Comparison of ENCODE assay signal across 23 cellular contexts in genomic region chr1:155947741-155948140, GRCh38. TPM values are rescaled to one million over a fixed set of nuclear protein-coding genes. Genes with fewer than 3 reads are reported as not detected.
DNase-seq lines count a peak whose midpoint lies in the region; ATAC-seq and TF ChIP-seq lines count a peak whose summit lies in the region.
"Had no signal": no experiment of that assay in that cellular context is flagged by ENCODE, and none has a peak within 500 bp of the region (broad histone marks: within the 10 kb centered on the region; RNA-seq: fewer than 3 reads in every experiment).

No MANE protein-coding gene starts in this region.

- no peak overlapping the region for H3K4me3 Mint-ChIP-seq in CD14-positive monocyte
- H3K4me3 Mint-ChIP-seq in activated CD4-positive, alpha-beta memory T cell treated with anti-CD3 and anti-CD28 coated beads for 36 hours, result no peak overlapping the region
- H3K4me3 Mint-ChIP-seq in naive B cell, result peak overlapping the region in 1 of 8 donors; percentile 25
- H3K4me3 Mint-ChIP-seq: brain, GM23338 had no signal

- peak overlapping the region; percentile 58; the same call in 1 of the 2 replicates for H3K9ac ChIP-seq in BLaER1
- H3K9ac ChIP-seq: parathyroid adenoma had no signal

- H3K4me1 Mint-ChIP-seq in CD14-positive monocyte (peaks cover 61% of the 10 kb centered on the region), naive B cell (peaks cover 27 to 50% (median 49%) of the 10 kb centered on the region in 3 donors)
- peaks cover 41% of the 10 kb centered on the region for H3K4me1 Mint-ChIP-seq in activated CD4-positive, alpha-beta memory T cell treated with anti-CD3 and anti-CD28 coated beads for 36 hours (ENCODE audit: low read depth)

- H4K20me1 ChIP-seq in BLaER1, result peaks cover 88% of the 10 kb centered on the region

- H3K27ac ChIP-seq in BLaER1, result peak overlapping the region; percentile 78
- H3K27ac ChIP-seq: parathyroid adenoma, SJSA1, thyroid gland had no signal

- H3K9me3 Mint-ChIP-seq in CD14-positive monocyte (peaks cover 0 to 3% (median 0%) of the 10 kb centered on the region in 7 donors), naive B cell (no peaks in the 10 kb centered on the region)
- H3K9me3 Mint-ChIP-seq in activated CD4-positive, alpha-beta memory T cell treated with anti-CD3 and anti-CD28 coated beads for 36 hours, result no peaks in the 10 kb centered on the region
- H3K9me3 Mint-ChIP-seq: brain, GM23338 had no signal

- H3K9me3 ChIP-seq in BLaER1, result no peaks in the 10 kb centered on the region
- H3K9me3 ChIP-seq: BE2C, gastroesophageal sphincter, SJSA1, thyroid gland had no signal

- CTCF ChIA-PET in activated CD4-positive, alpha-beta memory T cell treated with anti-CD3 and anti-CD28 coated beads for 36 hours (lab: Charles Lee), result interaction anchor here (0.6 to 2.9 kb wide), 5 partner anchors 9 to 42 kb away, joined by 3 to 15 read pairs (median 3); no protein-coding TSS in a partner anchor

- peak overlapping the region; percentile 96 for H3K4me2 ChIP-seq in BLaER1
- H3K4me2 ChIP-seq: GM23338 had no signal

- H3K36me3 ChIP-seq in BLaER1, result peaks cover 64% of the 10 kb centered on the region

- no peak for TF ChIP-seq CTCF in CD14-positive monocyte (IDR thresholded peaks at IDR 0.05)

- peaks cover 75% of the 10 kb centered on the region for H3K4me1 ChIP-seq in BLaER1
- H3K4me1 ChIP-seq: BE2C, parathyroid adenoma, SJSA1 had no signal

- H3K27me3 ChIP-seq in BLaER1, result no peaks in the 10 kb centered on the region
- H3K27me3 ChIP-seq: BE2C, gastroesophageal sphincter, SJSA1, thyroid gland had no signal

- H3K36me3 Mint-ChIP-seq in CD14-positive monocyte (peaks cover 69 to 89% of the 10 kb centered on the region in 2 donors), naive B cell (peaks cover 0 to 8% of the 10 kb centered on the region in 2 donors)
- peaks cover 42% of the 10 kb centered on the region for H3K36me3 Mint-ChIP-seq in activated CD4-positive, alpha-beta memory T cell treated with anti-CD3 and anti-CD28 coated beads for 36 hours

- intact Hi-C loops in CD14-positive monocyte (cut with micrococcal nuclease), result loop anchor here in 1 of 2 donors (2.0 kb wide), 1 partner anchor 13 kb away; no protein-coding TSS in a partner anchor
- intact Hi-C loops in activated CD4-positive, alpha-beta memory T cell treated with anti-CD3 and anti-CD28 coated beads for 36 hours (cut with micrococcal nuclease), result loop anchor here (2.0 to 10.0 kb wide), 3 partner anchors 41 to 277 kb away; partner anchors contain the start of gene SSR2

- H3K27me3 Mint-ChIP-seq in CD14-positive monocyte (ENCODE audit: low read depth in 3 of 3) (peaks cover 0 to 2% (median 0%) of the 10 kb centered on the region in 3 donors), naive B cell (no peaks in the 10 kb centered on the region)
- H3K27me3 Mint-ChIP-seq in activated CD4-positive, alpha-beta memory T cell treated with anti-CD3 and anti-CD28 coated beads for 36 hours, result no peaks in the 10 kb centered on the region
- H3K27me3 Mint-ChIP-seq: brain had no signal

- ATAC-seq in naive B cell (ENCODE audit: low read depth in 2 of 2) (no peak), HG03135 (IDR thresholded peaks at IDR 0.05; ENCODE audit: unreplicated experiment) (no peak)
- ATAC-seq: gastroesophageal sphincter, GM23338, left lobe of liver had no signal

- no peak for DNase-seq in CD14-positive monocyte (ENCODE audit: low spot score)
- no peak for DNase-seq in activated CD4-positive, alpha-beta memory T cell treated with anti-CD3 and anti-CD28 coated beads for 36 hours
- DNase-seq in naive B cell, result no peak
- DNase-seq in cerebellar cortex (ENCODE audit: low spot score), result no peak
- DNase-seq in NCI-H510A (lab: John Stamatoyannopoulos, UW), result no peak
- DNase-seq: activated effector memory CD4-positive, alpha-beta T cell treated with Interleukin-2 at 50 U/mL for 16 hours; BE2C; MV-4-11; NCI-H2081; stimulated activated CD4-positive, alpha-beta T cell treated with anti-CD3 and anti-CD28 coated beads, Interleukin-4, amount 100 ng/mL, for 4 hours; stimulated activated CD8-positive, alpha-beta memory T cell treated with anti-CD3 and anti-CD28 coated beads, Interleukin-4, amount 100 ng/mL, for 48 hours; thyroid gland had no signal

- H3K4me3 ChIP-seq in BLaER1, result no peak overlapping the region
- H3K4me3 ChIP-seq: gastroesophageal sphincter, GM23338, SJSA1, thyroid gland had no signal

- H3K27ac Mint-ChIP-seq in CD14-positive monocyte (peak overlapping the region; percentile 60 to 95 (median 79)), naive B cell (peak overlapping the region in 4 of 6 donors; percentile 16 to 96 (median 90))
- peak overlapping the region; percentile 98 for H3K27ac Mint-ChIP-seq in activated CD4-positive, alpha-beta memory T cell treated with anti-CD3 and anti-CD28 coated beads for 36 hours
- H3K27ac Mint-ChIP-seq: GM23338 had no signal

- POLR2A ChIA-PET in activated CD4-positive, alpha-beta memory T cell treated with anti-CD3 and anti-CD28 coated beads for 36 hours (lab: Charles Lee), result no interaction called here

RNA-seq across cellular contexts. Expression of gene RXFP4, which starts 6.3 kb away (rescaled TPM):
- polyA plus RNA-seq in CD14-positive monocyte (not detected), naive B cell (ENCODE audit: low read depth in 6 of 6) (1 to 10 TPM in 1 of 6 donors, under 1 TPM in 2, not detected in 3; 0.21 to 1.2 (median 0.36) TPM)
- total RNA-seq in activated CD4-positive, alpha-beta memory T cell treated with anti-CD3 and anti-CD28 coated beads for 36 hours, result not detected
- total RNA-seq: epithelial cell of proximal tubule, GM23338, left lobe of liver, NCI-H460, SJSA1, skeletal muscle tissue, thyroid gland had no signal
- polyA plus RNA-seq: GM23338 had no signal

RNA-seq across cellular contexts. Expression of gene KHDC4, which starts 13.5 kb away (rescaled TPM):
- 1 to 10 TPM; 3.4 to 3.5 TPM for polyA plus RNA-seq in CD14-positive monocyte
- 10 to 100 TPM; 66.1 to 70.2 TPM for total RNA-seq in activated CD4-positive, alpha-beta memory T cell treated with anti-CD3 and anti-CD28 coated beads for 36 hours
- polyA plus RNA-seq in naive B cell (ENCODE audit: low read depth in 6 of 6), result 10 to 100 TPM in 1 of 6 donors, 1 to 10 TPM in 5; 5.5 to 10.7 (median 7.2) TPM

RNA-seq across cellular contexts. Expression of gene ARHGEF2, which starts 30.6 kb away (rescaled TPM):
- polyA plus RNA-seq in CD14-positive monocyte (10 to 100 TPM; 15.4 to 18.6 TPM), naive B cell (ENCODE audit: low read depth in 6 of 6) (10 to 100 TPM in 5 of 6 donors, 1 to 10 TPM in 1; 6.9 to 48.4 (median 27.7) TPM)
- 100 to 1,000 TPM; 165 to 174 TPM for total RNA-seq in activated CD4-positive, alpha-beta memory T cell treated with anti-CD3 and anti-CD28 coated beads for 36 hours

RNA-seq across cellular contexts. Expression of gene RIT1, which starts 36.6 kb away (rescaled TPM):
- polyA plus RNA-seq in CD14-positive monocyte, result 10 to 100 TPM; 57.2 to 69.6 TPM
- total RNA-seq in activated CD4-positive, alpha-beta memory T cell treated with anti-CD3 and anti-CD28 coated beads for 36 hours, result 10 to 100 TPM; 19.1 to 21.1 TPM
- polyA plus RNA-seq in naive B cell (ENCODE audit: low read depth in 6 of 6), result 10 to 100 TPM in 5 of 6 donors, 1 to 10 TPM in 1; 5.2 to 30.0 (median 20.9) TPM
